ENCODE assay signal across 22 cellular contexts in genomic region chr1:202671388-202671787, GRCh38. TPM values are rescaled to one million over a fixed set of nuclear protein-coding genes. Genes with fewer than 3 reads are reported as not detected.
A peak's percentile ranks its signal among the peaks of the same experiment; 100 is the strongest.
DNase-seq lines count a peak whose midpoint lies in the region; ATAC-seq and TF ChIP-seq lines count a peak whose summit lies in the region.
"Had no signal": no experiment of that assay in that cellular context is flagged by ENCODE, and none has a peak within 500 bp of the region (broad histone marks: within the 10 kb centered on the region; RNA-seq: fewer than 3 reads in every experiment).

No MANE protein-coding gene starts in this region.

- H3K4me1 ChIP-seq in mesendoderm (ENCODE audit: control insufficient read depth, low read depth, low read length), result peaks cover 6% of the 10 kb centered on the region
- H3K4me1 ChIP-seq: uterus had no signal

- in situ Hi-C loops in G401 (cut with HindIII; ENCODE audit: low sequenced_read_pairs), result no loop called here

- no peak overlapping the region for H3K4me2 ChIP-seq in mesendoderm (ENCODE audit: low read length)

- H3K79me1 ChIP-seq in mesendoderm (ENCODE audit: low read length), result no peaks in the 10 kb centered on the region

- no peak for TF ChIP-seq CTCF in WTC11 (IDR thresholded peaks at IDR 0.05)

- no peak overlapping the region for H3K4ac ChIP-seq in mesendoderm (ENCODE audit: low read depth, low read length)

- H3K36me3 Mint-ChIP-seq in WTC11, result peaks cover 3% of the 10 kb centered on the region

- peaks cover 11% of the 10 kb centered on the region; the same call in 1 of the 2 replicates for H3K4me1 Mint-ChIP-seq in WTC11
- H3K4me1 Mint-ChIP-seq: activated naive CD8-positive, alpha-beta T cell treated with anti-CD3 and anti-CD28 coated beads, Interleukin-2, amount 50 U/mL, for 24 hours; stimulated activated naive B cell treated with anti-CD40 and anti-IgM and Interleukin-4, amounts not matched to agents 10 μg/mL and 1 μg/mL and 100 μg/mL, for 72 hours had no signal

- no peaks in the 10 kb centered on the region for H3K36me3 ChIP-seq in mesendoderm (ENCODE audit: control insufficient read depth, insufficient read depth, low read length)
- H3K36me3 ChIP-seq: uterus had no signal

- H3K18ac ChIP-seq in mesendoderm (ENCODE audit: low read length), result no peak overlapping the region

- H3K4me3 Mint-ChIP-seq in WTC11, result no peak overlapping the region
- H3K4me3 Mint-ChIP-seq: activated naive CD8-positive, alpha-beta T cell treated with anti-CD3 and anti-CD28 coated beads, Interleukin-2, amount 50 U/mL, for 24 hours; stimulated activated naive B cell treated with anti-CD40 and anti-IgM and Interleukin-4, amounts not matched to agents 10 μg/mL and 1 μg/mL and 100 μg/mL, for 72 hours had no signal

- H3K4me3 ChIP-seq in mesendoderm (ENCODE audit: low read length), result no peak overlapping the region
- H3K4me3 ChIP-seq: uterus had no signal

- no peak overlapping the region for H2BK120ac ChIP-seq in mesendoderm (ENCODE audit: low read depth, low read length)

- peak overlapping the region; percentile 42 for H3K56ac ChIP-seq in mesendoderm (ENCODE audit: low read length)

- no peaks in the 10 kb centered on the region for H3K27me3 ChIP-seq in mesendoderm (ENCODE audit: insufficient read depth, low read length, poor library complexity)
- H3K27me3 ChIP-seq: uterus had no signal

- no peak overlapping the region for H4K5ac ChIP-seq in mesendoderm (ENCODE audit: low read length)

- peak overlapping the region; percentile 69; the same call in 1 of the 2 replicates for H3K27ac Mint-ChIP-seq in WTC11
- H3K27ac Mint-ChIP-seq: activated naive CD8-positive, alpha-beta T cell treated with anti-CD3 and anti-CD28 coated beads, Interleukin-2, amount 50 U/mL, for 24 hours; stimulated activated naive B cell treated with anti-CD40 and anti-IgM and Interleukin-4, amounts not matched to agents 10 μg/mL and 1 μg/mL and 100 μg/mL, for 72 hours had no signal

- H2BK5ac ChIP-seq in mesendoderm (ENCODE audit: low read length), result no peak overlapping the region

- no peak overlapping the region for H3K9ac ChIP-seq in mesendoderm (ENCODE audit: low read length)

- H2AK5ac ChIP-seq in mesendoderm (ENCODE audit: low read length), result peak overlapping the region; percentile 45

- no peak overlapping the region for H4K8ac ChIP-seq in mesendoderm (ENCODE audit: low read depth, low read length)

- no peaks in the 10 kb centered on the region for H3K27me3 Mint-ChIP-seq in WTC11 (ENCODE audit: low read depth)

- no peaks in the 10 kb centered on the region for H3K79me2 ChIP-seq in mesendoderm (ENCODE audit: control insufficient read depth, insufficient read depth, low read length)

- H3K27ac ChIP-seq in mesendoderm (ENCODE audit: low read depth, low read length), result no peak overlapping the region
- H3K27ac ChIP-seq: HL-60, uterus had no signal

- H2BK15ac ChIP-seq in mesendoderm (replicated peaks; ENCODE audit: low read depth), result no peak overlapping the region

- whole genome bisulfite sequencing in mesendoderm (ENCODE audit: extremely low coverage, insufficient coverage, low lambda C conversion rate), result no CpG with 5 or more reads among the region's 6 CpGs

- CTCF ChIA-PET in WTC11 (lab: Charles Lee), result interaction anchor here (0.9 to 2.1 kb wide), 5 partner anchors 10 to 339 kb away, joined by 3 to 8 read pairs (median 5); no protein-coding TSS in a partner anchor

- peaks cover 5% of the 10 kb centered on the region for H3K9me3 Mint-ChIP-seq in WTC11

- H3K23ac ChIP-seq in mesendoderm (ENCODE audit: low read length), result peak overlapping the region; percentile 94

- DNase-seq in COR-L47 (lab: John Stamatoyannopoulos, UW) (peak; percentile 49), G401 (ENCODE audit: low spot score) (peak; percentile 45), WTC11 (ENCODE audit: low spot score) (no peak), mesendoderm (peak; percentile 43), NCI-H1417 treated with DMSO at 0.1 percent for 48 hours (lab: John Stamatoyannopoulos, UW) (no peak)
- no peak for DNase-seq in activated CD4-positive, alpha-beta T cell treated with anti-CD3 and anti-CD28 coated beads for 4 hours
- DNase-seq: activated CD4-positive, alpha-beta T cell treated with anti-CD3 and anti-CD28 coated beads, Interleukin-2, amount 50 U/mL, for 1 hour; activated naive CD8-positive, alpha-beta T cell treated with anti-CD3 and anti-CD28 coated beads, Interleukin-2, amount 50 U/mL, for 24 hours; activated T-cell treated with anti-CD3 and anti-CD28 coated beads, Interleukin-2, amount 50 U/mL, for 48 hours; cerebellar nuclear complex; NCI-H187 treated with DMSO at 0.1 percent for 48 hours; NK-92 treated with Interleukin-12 subunit alpha and Interleukin-12 subunit beta, amount 100 ng/mL, for 24 hours; occipital lobe; SHP77; stimulated activated naive B cell treated with anti-CD40 and anti-IgM and Interleukin-4, amounts not matched to agents 10 μg/mL and 1 μg/mL and 100 μg/mL, for 72 hours; T1000; uterus had no signal

- ATAC-seq in WTC11 (no peak), HG02870 (IDR thresholded peaks at IDR 0.05; ENCODE audit: unreplicated experiment) (no peak), GM21717 (IDR thresholded peaks at IDR 0.05; ENCODE audit: unreplicated experiment) (no peak)
- ATAC-seq: activated naive CD8-positive, alpha-beta T cell treated with anti-CD3 and anti-CD28 coated beads, Interleukin-2, amount 50 U/mL, for 24 hours; stimulated activated naive B cell treated with anti-CD40 and anti-IgM and Interleukin-4, amounts not matched to agents 10 μg/mL and 1 μg/mL and 100 μg/mL, for 72 hours had no signal

- POLR2A ChIA-PET in WTC11 (lab: Charles Lee), result interaction anchor here (0.8 kb wide), 1 partner anchor 22 kb away, joined by 3 read pairs; no protein-coding TSS in a partner anchor

TF ChIP-seq in WTC11, 78 proteins besides CTCF, POLR2A, EP300 and RAD21:
- TF ChIP-seq FOXJ3 (CRISPR knock-in tag; IDR thresholded peaks at IDR 0.05; ENCODE audit: borderline replicate concordance) (no peak), OVOL2 (CRISPR knock-in tag; IDR thresholded peaks at IDR 0.05; ENCODE audit: borderline replicate concordance) (no peak), TCF7 (CRISPR knock-in tag; IDR thresholded peaks at IDR 0.05; ENCODE audit: low read depth) (no peak), TEAD4 (CRISPR knock-in tag; IDR thresholded peaks at IDR 0.05) (no peak)

RNA-seq across cellular contexts. Expression of gene SYT2, which starts 38.9 kb away (rescaled TPM):
- not detected in 2 replicates for total RNA-seq in G401 (2014; rRNA removed; shearing (Covaris generic))
- total RNA-seq in WTC11 (2021), result 9.5 to 12.1 TPM (median 9.6 TPM) in 3 replicates
- polyA plus RNA-seq in mesendoderm (2013, experiment 1 of 2), result 2.2 TPM
- polyA plus RNA-seq in mesendoderm (2013, experiment 2 of 2), result 2.1 TPM
- total RNA-seq: endothelial cell of umbilical vein had no signal
- polyA plus RNA-seq: BJ, endothelial cell of umbilical vein had no signal

Comparison
In these comparisons a context has a peak if more than half of its experiments do, and no peak if none do; other contexts are left out.
1. DNase-seq: peak in COR-L47 (single experiment), G401 (single experiment) and mesendoderm (single experiment); none in WTC11 (single experiment), NCI-H1417 treated with DMSO at 0.1 percent for 48 hours (single experiment) and activated CD4-positive, alpha-beta T cell treated with anti-CD3 and anti-CD28 coated beads for 4 hours (0 of 2).
2. RNA of gene SYT2, which starts 38.9 kb away (total RNA-seq): 9.5 to 12.1 TPM in WTC11; not detected in G401; every median in the first group is over 10 times any median in the second.